8 cellular contexts compared by ENCODE assay signal in the genomic region with DNA sequence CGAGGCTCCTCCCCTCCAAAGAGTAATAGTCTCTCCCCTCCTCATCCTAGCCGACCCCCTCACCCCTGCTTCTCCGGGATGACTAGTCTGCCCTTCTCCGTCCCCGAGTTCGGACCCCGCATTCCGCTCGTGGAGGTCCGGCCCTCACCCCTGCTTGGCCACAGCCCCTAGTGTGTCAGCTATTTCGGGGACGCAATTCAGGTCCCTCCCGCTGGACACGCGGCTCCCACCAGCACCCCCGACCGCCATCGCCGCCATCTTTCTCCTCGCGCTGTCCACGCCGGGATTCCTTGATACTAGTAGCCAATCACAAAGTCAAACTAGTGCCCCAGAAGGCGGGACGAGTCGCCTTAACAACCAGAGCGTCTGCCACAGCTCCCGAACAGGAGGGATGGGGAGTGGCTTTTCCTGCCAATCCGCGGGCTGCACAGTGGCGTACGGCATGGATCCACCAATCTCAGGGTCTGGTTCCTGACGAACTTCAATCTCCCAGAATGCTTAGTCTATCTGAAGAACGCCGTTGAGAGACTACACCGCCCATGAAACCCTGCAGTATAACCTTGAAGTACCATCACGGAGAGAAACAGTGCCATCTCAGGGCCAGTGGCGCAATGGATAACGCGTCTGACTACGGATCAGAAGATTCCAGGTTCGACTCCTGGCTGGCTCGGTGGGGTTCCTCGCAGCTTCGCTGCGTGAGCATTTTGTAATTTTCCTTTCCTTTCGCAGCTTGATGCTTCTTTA. TPM values are rescaled to one million over a fixed set of nuclear protein-coding genes. Genes with fewer than 3 reads are reported as not detected.
DNase-seq lines count a peak whose midpoint lies in the region; ATAC-seq and TF ChIP-seq lines count a peak whose summit lies in the region.

A gene (minus strand): TSS at position 273 of the 744 bp plus-strand sequence. CDS start 15 bp downstream, at position 258.

- DNase-seq in NCI-H1694 (lab: John Stamatoyannopoulos, UW) (peak; percentile 99), amygdala (lab: John Stamatoyannopoulos, UW) (peak; percentile 31 to 100 (median 98)), left cardiac atrium (peak; percentile 99), posterior vena cava (ENCODE audit: low spot score) (peak; percentile 100), upper lobe of right lung (peak; percentile 98)

- TF ChIP-seq CTCF in upper lobe of right lung (IDR thresholded peaks at IDR 0.05) = no peak

- H3K4me1 ChIP-seq in upper lobe of right lung = peaks cover 17% of the 10 kb centered on the region

- intact Hi-C loops in T-helper 1 cell treated with Interleukin-12 subunit alpha and Interleukin-12 subunit beta and Interleukin-4 antibody, amounts not matched to agents 30 ng/mL and 1 ng/mL, for 36 hours (cut with micrococcal nuclease) = loop anchor here (1.0 to 10.0 kb wide), 15 partner anchors 10 to 1544 kb away; a partner anchor contains a TSS
- intact Hi-C loops in left cardiac atrium (cut with DNase I) = no loop called here
- intact Hi-C loops in posterior vena cava (cut with DNase I) = no loop called here
- intact Hi-C loops in upper lobe of right lung (cut with DNase I) = no loop called here

- H3K36me3 ChIP-seq in upper lobe of right lung = peaks cover 30% of the 10 kb centered on the region

- peak within 1 kb of the TSS; percentile 89 for H3K4me3 ChIP-seq in upper lobe of right lung

- no peaks in the 10 kb centered on the region for H3K27me3 ChIP-seq in upper lobe of right lung

- ATAC-seq in GM18498 (IDR thresholded peaks at IDR 0.05; ENCODE audit: unreplicated experiment) = peak; percentile 90
- peak; percentile 92 for ATAC-seq in HG02885 (IDR thresholded peaks at IDR 0.05; ENCODE audit: poor library complexity, unreplicated experiment)
- peak; percentile 98 to 99 for ATAC-seq in left cardiac atrium
- peak; percentile 98 for ATAC-seq in upper lobe of right lung

- H3K27ac ChIP-seq in upper lobe of right lung = peak within 1 kb of the TSS; percentile 87

- H3K9me3 ChIP-seq in upper lobe of right lung = no peaks in the 10 kb centered on the region

RNA-seq across cellular contexts. Expression of the gene that starts here (rescaled TPM):
- total RNA-seq in T-helper 1 cell treated with Interleukin-12 subunit alpha and Interleukin-12 subunit beta and Interleukin-4 antibody, amounts not matched to agents 30 ng/mL and 1 ng/mL, for 36 hours = 80.5 and 88.4 TPM in 2 replicates
- total RNA-seq in left cardiac atrium (10 to 100 TPM; 46.9 to 48.6 TPM), posterior vena cava (10 to 100 TPM; 44.9 to 45.9 TPM), upper lobe of right lung (38.9 TPM)

Comparison
In these comparisons a context has a peak if more than half of its experiments do, and no peak if none do; other contexts are left out.
1. Peak in every context shown above with its lines: DNase-seq, ATAC-seq, H3K4me3 ChIP-seq and H3K27ac ChIP-seq.